25 cellular contexts compared by ENCODE assay signal in genomic region chr2:222074674-222075073, GRCh38.
"Had no signal": no experiment of that assay in that cellular context is flagged by ENCODE, and none has a peak within 500 bp of the region (broad histone marks: within the 10 kb centered on the region; RNA-seq: fewer than 3 reads in every experiment).

No MANE protein-coding gene starts in this region.

- H3K9me3 ChIP-seq: esophagus squamous epithelium, gastrocnemius medialis, stomach, thyroid gland, upper lobe of left lung, vagina had no signal

- DNase-seq: activated CD4-positive, alpha-beta memory T cell treated with anti-CD3 and anti-CD28 coated beads for 36 hours; activated CD4-positive, alpha-beta T cell treated with anti-CD3 and anti-CD28 coated beads, Interleukin-2, amount 10 ng/mL, durations not matched to agents 24 days and 14 days; activated CD4-positive, CD25-positive, alpha-beta regulatory T cell treated with anti-CD3 and anti-CD28 coated beads, Interleukin-2, amount 50 U/mL, for 72 hours; activated CD8-positive, alpha-beta memory T cell treated with anti-CD3 and anti-CD28 coated beads, Interleukin-2, amount 50 U/mL, for 48 hours; activated gamma-delta T cell; activated naive CD4-positive, alpha-beta T cell treated with anti-CD3 and anti-CD28 coated beads, Interleukin-2, amount 10 ng/mL, durations not matched to agents 7 days and 5 days; activated T-cell treated with anti-CD3 and anti-CD28 coated beads, Interleukin-2, amount 50 U/mL, for 24 hours; amygdala; caudate nucleus; esophagus squamous epithelium; gastrocnemius medialis; glutamatergic neuron; naive thymus-derived CD8-positive, alpha-beta T cell; occipital lobe; right cardiac atrium; stimulated activated CD4-positive, alpha-beta T cell treated with anti-CD3 and anti-CD28 coated beads, Interleukin-15, amount 100 ng/mL, for 24 hours; stimulated activated CD4-positive, alpha-beta T cell treated with anti-CD3 and anti-CD28 coated beads, Interleukin-2, amount 100 ng/mL, for 24 hours; stimulated activated naive B cell treated with anti-CD40 and anti-IgM and Interleukin-4, amounts not matched to agents 10 μg/mL and 1 μg/mL and 100 μg/mL, for 72 hours; stomach; T-helper 9 cell; thyroid gland; upper lobe of left lung had no signal

- H3K4me3 ChIP-seq: esophagus squamous epithelium, gastrocnemius medialis, stomach, thyroid gland, upper lobe of left lung, vagina had no signal

- ATAC-seq: gastrocnemius medialis; naive thymus-derived CD8-positive, alpha-beta T cell; right cardiac atrium; stimulated activated naive B cell treated with anti-CD40 and anti-IgM and Interleukin-4, amounts not matched to agents 10 μg/mL and 1 μg/mL and 100 μg/mL, for 72 hours had no signal

- H3K27me3 ChIP-seq: thyroid gland, upper lobe of left lung, vagina had no signal

- H3K36me3 ChIP-seq: esophagus squamous epithelium, gastrocnemius medialis, stomach, thyroid gland, upper lobe of left lung, vagina had no signal

- FAIRE-seq: TTC549 had no signal

- H3K4me1 ChIP-seq: esophagus squamous epithelium, gastrocnemius medialis, stomach, thyroid gland, upper lobe of left lung, vagina had no signal

- H3K27ac ChIP-seq: esophagus squamous epithelium, gastrocnemius medialis, stomach, thyroid gland, upper lobe of left lung, vagina, VCaP had no signal
